17 cellular contexts compared by ENCODE assay signal in the genomic region with DNA sequence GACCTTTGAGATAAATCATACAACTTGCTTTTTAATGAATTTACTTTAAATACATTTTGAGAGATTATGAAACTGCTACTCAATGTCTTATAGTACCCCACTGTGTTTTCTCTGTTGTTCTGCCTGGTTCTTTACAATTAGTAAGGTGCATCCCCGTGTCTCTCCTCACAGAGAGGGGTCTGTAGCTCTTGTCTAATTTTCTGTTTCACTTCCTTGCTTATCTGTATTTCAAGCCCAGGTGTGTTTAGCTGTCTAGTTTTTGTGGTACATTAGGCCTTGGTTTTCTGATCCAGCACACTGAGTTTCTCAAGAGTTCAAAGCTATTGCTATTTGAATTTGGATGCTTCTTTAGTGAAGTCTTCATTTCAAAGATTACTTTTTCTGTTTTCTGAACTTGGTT.
A peak's percentile ranks its signal among the peaks of the same experiment; 100 is the strongest.
DNase-seq lines count a peak whose midpoint lies in the region; ATAC-seq and TF ChIP-seq lines count a peak whose summit lies in the region.
"Had no signal": no experiment of that assay in that cellular context is flagged by ENCODE, and none has a peak within 500 bp of the region (broad histone marks: within the 10 kb centered on the region; RNA-seq: fewer than 3 reads in every experiment).

No MANE protein-coding gene starts in this region.

- ATAC-seq in DND-41 (ENCODE audit: insufficient read depth, low read depth) (peak; percentile 48; the same call in 1 of the 3 replicates), HG02571 (IDR thresholded peaks at IDR 0.05; ENCODE audit: unreplicated experiment) (peak; percentile 58), HG03159 (IDR thresholded peaks at IDR 0.05; ENCODE audit: unreplicated experiment) (peak; percentile 91), natural killer cell (no peak)
- ATAC-seq in natural killer cell treated with Interleukin-12 subunit alpha and Interleukin-12 subunit beta and Interleukin-15 and Interleukin-18, amount 100 ng/mL, for 72 hours, result no peak
- ATAC-seq: lower lobe of right lung had no signal

- H3K27me3 Mint-ChIP-seq in endothelial cell (ENCODE audit: unreplicated experiment) (no peaks in the 10 kb centered on the region), natural killer cell (ENCODE audit: low read depth in 2 of 2) (no peaks in the 10 kb centered on the region)
- H3K27me3 Mint-ChIP-seq in natural killer cell treated with Interleukin-12 subunit alpha and Interleukin-12 subunit beta and Interleukin-15 and Interleukin-18, amount 100 ng/mL, for 72 hours, result peaks cover 8 to 36% of the 10 kb centered on the region in 2 donors

- DNase-seq in DND-41, result no peak
- peak; percentile 2 for DNase-seq in GM19240 (ENCODE audit: insufficient read length, low spot score)
- no peak for DNase-seq in NOMO-1 treated with dmso at 0.1 percent for 144 hours (lab: John Stamatoyannopoulos, UW; ENCODE audit: unreplicated experiment)
- no peak for DNase-seq in endothelial cell (ENCODE audit: low spot score)
- no peak for DNase-seq in natural killer cell
- no peak for DNase-seq in natural killer cell treated with Interleukin-12 subunit alpha and Interleukin-12 subunit beta and Interleukin-15 and Interleukin-18, amount 100 ng/mL, for 72 hours (ENCODE audit: low spot score)
- DNase-seq: activated CD8-positive, alpha-beta memory T cell treated with anti-CD3 and anti-CD28 coated beads for 24 hours; activated naive CD4-positive, alpha-beta T cell treated with anti-CD3 and anti-CD28 coated beads, Interleukin-2, amount 50 U/mL, for 16 hours; caudate nucleus; H9; lower lobe of right lung; NCI-H1092 treated with DMSO at 0.1 percent for 48 hours; NCI-H524 treated with DMSO at 0.1 percent for 48 hours had no signal

- intact Hi-C loops in natural killer cell (cut with micrococcal nuclease), result no loop called here

- H3K27ac ChIP-seq in DND-41 (ENCODE audit: low read length), result no peak overlapping the region
- H3K27ac ChIP-seq: 22Rv1, lower lobe of right lung had no signal

- H2AFZ ChIP-seq in DND-41 (ENCODE audit: low read depth, low read length), result no peak overlapping the region

- H3K27me3 ChIP-seq in DND-41 (ENCODE audit: insufficient read depth, low read length, poor library complexity), result no peaks in the 10 kb centered on the region

- H3K4me1 ChIP-seq in DND-41 (ENCODE audit: insufficient read depth, low read length), result peaks cover 7% of the 10 kb centered on the region

- H3K79me2 ChIP-seq in DND-41 (ENCODE audit: insufficient read depth, low read length), result no peaks in the 10 kb centered on the region

- H3K9ac ChIP-seq in DND-41 (ENCODE audit: low read depth, low read length), result no peak overlapping the region

- no peak for TF ChIP-seq CTCF in DND-41 (IDR thresholded peaks at IDR 0.05; ENCODE audit: borderline replicate concordance, extremely low read depth, low read length, poor library complexity, severe bottlenecking)
- no peak for TF ChIP-seq CTCF in endothelial cell (IDR thresholded peaks at IDR 0.05; ENCODE audit: unreplicated experiment)
- TF ChIP-seq CTCF in natural killer cell (IDR thresholded peaks at IDR 0.05), result no peak

- H3K4me3 ChIP-seq in DND-41 (ENCODE audit: low read depth in 1 of 2, low read length in 2 of 2), result no peak overlapping the region
- H3K4me3 ChIP-seq: lower lobe of right lung had no signal

- H3K4me2 ChIP-seq in DND-41 (ENCODE audit: insufficient read depth, low read length), result no peak overlapping the region

- H3K27ac Mint-ChIP-seq in endothelial cell (ENCODE audit: unreplicated experiment), result no peak overlapping the region
- H3K27ac Mint-ChIP-seq in natural killer cell, result no peak overlapping the region
- H3K27ac Mint-ChIP-seq in natural killer cell treated with Interleukin-12 subunit alpha and Interleukin-12 subunit beta and Interleukin-15 and Interleukin-18, amount 100 ng/mL, for 72 hours, result no peak overlapping the region
- H3K27ac Mint-ChIP-seq: H9, type B pancreatic cell had no signal

- H3K36me3 Mint-ChIP-seq in endothelial cell (ENCODE audit: low read depth, unreplicated experiment) (no peaks in the 10 kb centered on the region), natural killer cell (no peaks in the 10 kb centered on the region)
- no peaks in the 10 kb centered on the region for H3K36me3 Mint-ChIP-seq in natural killer cell treated with Interleukin-12 subunit alpha and Interleukin-12 subunit beta and Interleukin-15 and Interleukin-18, amount 100 ng/mL, for 72 hours
- H3K36me3 Mint-ChIP-seq: type B pancreatic cell had no signal

- H4K20me1 ChIP-seq in DND-41 (ENCODE audit: insufficient read depth, low read length), result no peaks in the 10 kb centered on the region

- H3K4me3 Mint-ChIP-seq in endothelial cell (ENCODE audit: unreplicated experiment) (no peak overlapping the region), natural killer cell (no peak overlapping the region)
- no peak overlapping the region for H3K4me3 Mint-ChIP-seq in natural killer cell treated with Interleukin-12 subunit alpha and Interleukin-12 subunit beta and Interleukin-15 and Interleukin-18, amount 100 ng/mL, for 72 hours
- H3K4me3 Mint-ChIP-seq: H9, type B pancreatic cell had no signal

- peaks cover 6% of the 10 kb centered on the region for H3K4me1 Mint-ChIP-seq in endothelial cell (ENCODE audit: unreplicated experiment)
- H3K4me1 Mint-ChIP-seq in natural killer cell, result no peaks in the 10 kb centered on the region
- H3K4me1 Mint-ChIP-seq in natural killer cell treated with Interleukin-12 subunit alpha and Interleukin-12 subunit beta and Interleukin-15 and Interleukin-18, amount 100 ng/mL, for 72 hours (ENCODE audit: low read depth in 2 of 2), result no peaks in the 10 kb centered on the region

- no peaks in the 10 kb centered on the region for H3K9me3 ChIP-seq in DND-41 (ENCODE audit: insufficient read depth, low read length, severe bottlenecking)
- H3K9me3 ChIP-seq: lower lobe of right lung had no signal

- H3K9me3 Mint-ChIP-seq in endothelial cell (ENCODE audit: unreplicated experiment), result no peaks in the 10 kb centered on the region
- H3K9me3 Mint-ChIP-seq in natural killer cell, result peaks cover 2 to 3% of the 10 kb centered on the region in 2 donors
- peaks cover 6% of the 10 kb centered on the region for H3K9me3 Mint-ChIP-seq in natural killer cell treated with Interleukin-12 subunit alpha and Interleukin-12 subunit beta and Interleukin-15 and Interleukin-18, amount 100 ng/mL, for 72 hours
- H3K9me3 Mint-ChIP-seq: H9 had no signal

- H3K36me3 ChIP-seq in DND-41 (ENCODE audit: insufficient read depth, low read length), result no peaks in the 10 kb centered on the region
- H3K36me3 ChIP-seq: lower lobe of right lung had no signal

Comparison
In these comparisons a context has a peak if more than half of its experiments do, and no peak if none do; other contexts are left out.
1. ATAC-seq: peak in DND-41 (single experiment), HG02571 (single experiment) and HG03159 (single experiment); none in natural killer cell (0 of 3) and natural killer cell treated with Interleukin-12 subunit alpha and Interleukin-12 subunit beta and Interleukin-15 and Interleukin-18, amount 100 ng/mL, for 72 hours (0 of 2).